8 cellular contexts compared by ENCODE assay signal in genomic region chr3:32685604-32686185, GRCh38. TPM values are rescaled to one million over a fixed set of nuclear protein-coding genes. Genes with fewer than 3 reads are reported as not detected.
DNase-seq lines count a peak whose midpoint lies in the region; ATAC-seq lines count a peak whose summit lies in the region.

No MANE protein-coding gene starts in this region.

- peaks cover 38% of the 10 kb centered on the region for H3K36me3 Mint-ChIP-seq in activated T-cell treated with anti-CD3 and anti-CD28 coated beads, Interleukin-2, amount 50 U/mL, for 24 hours (ENCODE audit: low read depth)

- H3K4me1 ChIP-seq in thymus (ENCODE audit: control insufficient read depth, insufficient read depth, low read length): peaks cover 11% of the 10 kb centered on the region

- intact Hi-C loops in left colon (cut with DNase I, micrococcal nuclease): no loop called here

- 14% methylated on average over 20 of the region's 20 CpGs for WGBS in thymus

- H3K9me3 Mint-ChIP-seq in activated T-cell treated with anti-CD3 and anti-CD28 coated beads, Interleukin-2, amount 50 U/mL, for 24 hours: no peaks in the 10 kb centered on the region

- ATAC-seq in HG03521 (IDR thresholded peaks at IDR 0.05; ENCODE audit: unreplicated experiment) (peak; percentile 4), left colon (peak; percentile 5), GM18873 (IDR thresholded peaks at IDR 0.05; ENCODE audit: low FRiP score, unreplicated experiment) (no peak)

- H3K27ac Mint-ChIP-seq in activated T-cell treated with anti-CD3 and anti-CD28 coated beads, Interleukin-2, amount 50 U/mL, for 24 hours: peak overlapping the region; percentile 95

- peaks cover 37% of the 10 kb centered on the region for H3K4me1 Mint-ChIP-seq in activated T-cell treated with anti-CD3 and anti-CD28 coated beads, Interleukin-2, amount 50 U/mL, for 24 hours (ENCODE audit: low read depth)

- H3K9me3 ChIP-seq in thymus (ENCODE audit: control insufficient read depth): no peaks in the 10 kb centered on the region

- H3K27me3 ChIP-seq in thymus (ENCODE audit: control insufficient read depth, insufficient read depth): no peaks in the 10 kb centered on the region

- H3K4me3 ChIP-seq in thymus (ENCODE audit: low read length): peak overlapping the region; percentile 95

- H3K27ac ChIP-seq in thymus (ENCODE audit: low read depth): peak overlapping the region; percentile 86

- no peaks in the 10 kb centered on the region for H3K27me3 Mint-ChIP-seq in activated T-cell treated with anti-CD3 and anti-CD28 coated beads, Interleukin-2, amount 50 U/mL, for 24 hours

- peak overlapping the region; percentile 94 for H3K4me3 Mint-ChIP-seq in activated T-cell treated with anti-CD3 and anti-CD28 coated beads, Interleukin-2, amount 50 U/mL, for 24 hours

- DNase-seq in activated T-cell treated with anti-CD3 and anti-CD28 coated beads, Interleukin-2, amount 50 U/mL, for 24 hours: no peak
- DNase-seq in activated T-cell treated with anti-CD3 and anti-CD28 coated beads, Interleukin-2, amount 50 U/mL, for 48 hours: no peak
- DNase-seq in amniotic epithelial cell (ENCODE audit: low read depth) (peak; percentile 11), left colon (no peak), glomerular visceral epithelial cell (ENCODE audit: extremely low spot score) (no peak)

- no peaks in the 10 kb centered on the region for H3K36me3 ChIP-seq in thymus (ENCODE audit: control insufficient read depth, insufficient read depth)

RNA-seq across cellular contexts. Expression of gene CNOT10, which starts 0.7 kb away (rescaled TPM):
- total RNA-seq in left colon: 10 to 100 TPM; 28.0 to 33.4 TPM
- polyA plus RNA-seq in thymus: 28.9 TPM
